Comparison of ENCODE assay signal across 8 cellular contexts in genomic region chr4:6782846-6783110, GRCh38. TPM values are rescaled to one million over a fixed set of nuclear protein-coding genes. Genes with fewer than 3 reads are reported as not detected.
DNase-seq lines count a peak whose midpoint lies in the region; ATAC-seq and TF ChIP-seq lines count a peak whose summit lies in the region.

No MANE protein-coding gene starts in this region.

- H3K36me3 ChIP-seq in body of pancreas (replicated peaks in 1 of 2; ENCODE audit: insufficient read depth in 1 of 2, low read depth in 2 of 2) (no peaks in the 10 kb centered on the region), right lobe of liver (peaks cover 0 to 5% (median 2%) of the 10 kb centered on the region in 4 donors), upper lobe of right lung (peaks cover 12% of the 10 kb centered on the region)

- H3K4me1 ChIP-seq in body of pancreas (peaks cover 25% of the 10 kb centered on the region), right lobe of liver (peaks cover 0 to 42% (median 8%) of the 10 kb centered on the region in 4 donors), upper lobe of right lung (peaks cover 27% of the 10 kb centered on the region)

- DNase-seq in activated T-cell treated with anti-CD3 and anti-CD28 coated beads for 4 hours: peak; percentile 6
- no peak for DNase-seq in activated T-cell treated with anti-CD3 and anti-CD28 coated beads, Interleukin-2, amount 50 U/mL, for 48 hours
- no peak for DNase-seq in body of pancreas
- no peak for DNase-seq in right lobe of liver
- no peak for DNase-seq in upper lobe of right lung
- DNase-seq in stimulated activated CD4-positive, alpha-beta T cell treated with anti-CD3 and anti-CD28 coated beads, Interleukin-4, amount 100 ng/mL, for 24 hours: no peak
- no peak for DNase-seq in progenitor cell of endocrine pancreas (ENCODE audit: low spot score, unreplicated experiment)
- DNase-seq in NOMO-1 treated with DMSO at 0.1 percent for 48 hours (lab: John Stamatoyannopoulos, UW; ENCODE audit: unreplicated experiment): no peak

- H3K4me3 ChIP-seq in body of pancreas (peak overlapping the region; percentile 83 to 91), right lobe of liver (peak overlapping the region; percentile 97 to 99 (median 98)), upper lobe of right lung (peak overlapping the region; percentile 100)

- intact Hi-C loops in body of pancreas (cut with DNase I) (no loop called here), right lobe of liver (cut with DNase I) (no loop called here), upper lobe of right lung (cut with DNase I) (no loop called here)

- H3K9me3 ChIP-seq in body of pancreas (no peaks in the 10 kb centered on the region), right lobe of liver (no peaks in the 10 kb centered on the region), upper lobe of right lung (no peaks in the 10 kb centered on the region)

- no peaks in the 10 kb centered on the region for H3K36me3 Mint-ChIP-seq in progenitor cell of endocrine pancreas (ENCODE audit: insufficient read depth)

- H3K27me3 ChIP-seq in body of pancreas: no peaks in the 10 kb centered on the region
- H3K27me3 ChIP-seq in right lobe of liver: no peaks in the 10 kb centered on the region
- no peaks in the 10 kb centered on the region for H3K27me3 ChIP-seq in upper lobe of right lung

- no peak overlapping the region for H3K4me3 Mint-ChIP-seq in progenitor cell of endocrine pancreas (ENCODE audit: low read depth)

- H3K27ac Mint-ChIP-seq in progenitor cell of endocrine pancreas: no peak overlapping the region

- TF ChIP-seq POLR2A in body of pancreas (IDR thresholded peaks at IDR 0.05): no peak
- no peak for TF ChIP-seq POLR2A in right lobe of liver (IDR thresholded peaks at IDR 0.05)

- peak overlapping the region; percentile 92 to 99 (median 98) for H3K27ac ChIP-seq in body of pancreas
- peak overlapping the region; percentile 97 for H3K27ac ChIP-seq in right lobe of liver
- peak overlapping the region; percentile 98 for H3K27ac ChIP-seq in upper lobe of right lung

- WGBS in body of pancreas, 2 donors: 1% methylated on average over 31 of the region's 34 CpGs; no CpG with 5 or more reads in 1 of the 2 donors
- WGBS in right lobe of liver (ENCODE audit: insufficient coverage, low coverage, low lambda C conversion rate, missing lambda C conversion rate): no CpG with 5 or more reads among the region's 34 CpGs

- peaks cover 15% of the 10 kb centered on the region for H3K27me3 Mint-ChIP-seq in progenitor cell of endocrine pancreas

- TF ChIP-seq CTCF in body of pancreas (IDR thresholded peaks at IDR 0.05) (no peak), right lobe of liver (IDR thresholded peaks at IDR 0.05) (no peak), upper lobe of right lung (IDR thresholded peaks at IDR 0.05) (no peak), progenitor cell of endocrine pancreas (IDR thresholded peaks at IDR 0.05; ENCODE audit: unreplicated experiment) (no peak)

- ATAC-seq in body of pancreas: peak; percentile 37
- ATAC-seq in right lobe of liver: peak in 3 of 4 donors; percentile 1 to 15 (median 1)
- ATAC-seq in upper lobe of right lung: no peak

- H3K4me1 Mint-ChIP-seq in progenitor cell of endocrine pancreas (ENCODE audit: low read depth): peaks cover 26% of the 10 kb centered on the region

- H3K9me3 Mint-ChIP-seq in progenitor cell of endocrine pancreas (ENCODE audit: low read depth): no peaks in the 10 kb centered on the region

RNA-seq across cellular contexts. Expression of gene KIAA0232, which starts 0.3 kb away (rescaled TPM):
- total RNA-seq in body of pancreas (10 to 100 TPM in 1 of 2 donors, 1 to 10 TPM in 1; 9.6 to 15.0 TPM), right lobe of liver (10 to 100 TPM; 12.0 to 23.8 (median 16.5) TPM), upper lobe of right lung (30.9 TPM), progenitor cell of endocrine pancreas (50.3 and 52.8 TPM in 2 replicates)
